In genomic region chr16:87303962-87304521, GRCh38 we compare ENCODE assay signal across 14 cellular contexts. TPM values are rescaled to one million over a fixed set of nuclear protein-coding genes. Genes with fewer than 3 reads are reported as not detected.
DNase-seq lines count a peak whose midpoint lies in the region; ATAC-seq and TF ChIP-seq lines count a peak whose summit lies in the region.
"Had no signal": no experiment of that assay in that cellular context is flagged by ENCODE, and none has a peak within 500 bp of the region (broad histone marks: within the 10 kb centered on the region; RNA-seq: fewer than 3 reads in every experiment).

No MANE protein-coding gene starts in this region.

- H3K36me3 Mint-ChIP-seq in activated CD8-positive, alpha-beta T cell treated with anti-CD3 and anti-CD28 coated beads, Interleukin-2, amount 10 ng/mL, durations not matched to agents 7 days and 5 days (ENCODE audit: low read depth), result peaks cover 10% of the 10 kb centered on the region
- H3K36me3 Mint-ChIP-seq in activated CD8-positive, alpha-beta T cell treated with anti-CD3 and anti-CD28 coated beads for 36 hours (ENCODE audit: low read depth), result peaks cover 6% of the 10 kb centered on the region
- peaks cover 1 to 6% (median 3%) of the 10 kb centered on the region in 3 donors for H3K36me3 Mint-ChIP-seq in CD8-positive, alpha-beta memory T cell

- intact Hi-C loops in activated CD8-positive, alpha-beta T cell treated with anti-CD3 and anti-CD28 coated beads for 36 hours (cut with micrococcal nuclease), result no loop called here
- intact Hi-C loops in OCI-LY7 (cut with micrococcal nuclease; ENCODE audit: unreplicated experiment), result no loop called here
- intact Hi-C loops in mucosa of descending colon (cut with DNase I, micrococcal nuclease), result no loop called here

- H3K4me3 Mint-ChIP-seq in activated CD8-positive, alpha-beta T cell treated with anti-CD3 and anti-CD28 coated beads, Interleukin-2, amount 10 ng/mL, durations not matched to agents 7 days and 5 days, result no peak overlapping the region
- no peak overlapping the region for H3K4me3 Mint-ChIP-seq in activated CD8-positive, alpha-beta T cell treated with anti-CD3 and anti-CD28 coated beads for 36 hours
- peak overlapping the region in 1 of 7 donors; percentile 72 for H3K4me3 Mint-ChIP-seq in CD8-positive, alpha-beta memory T cell
- H3K4me3 Mint-ChIP-seq: CD4-positive, alpha-beta T cell had no signal

- no peaks in the 10 kb centered on the region for H3K27me3 Mint-ChIP-seq in activated CD8-positive, alpha-beta T cell treated with anti-CD3 and anti-CD28 coated beads, Interleukin-2, amount 10 ng/mL, durations not matched to agents 7 days and 5 days (ENCODE audit: low read depth)
- H3K27me3 Mint-ChIP-seq in activated CD8-positive, alpha-beta T cell treated with anti-CD3 and anti-CD28 coated beads for 36 hours, result no peaks in the 10 kb centered on the region
- peaks cover 0 to 2% of the 10 kb centered on the region in 2 donors for H3K27me3 Mint-ChIP-seq in CD8-positive, alpha-beta memory T cell
- H3K27me3 Mint-ChIP-seq: CD4-positive, alpha-beta T cell had no signal

- peaks cover 25% of the 10 kb centered on the region for H3K4me1 Mint-ChIP-seq in activated CD8-positive, alpha-beta T cell treated with anti-CD3 and anti-CD28 coated beads, Interleukin-2, amount 10 ng/mL, durations not matched to agents 7 days and 5 days (ENCODE audit: low read depth)
- peaks cover 9% of the 10 kb centered on the region for H3K4me1 Mint-ChIP-seq in activated CD8-positive, alpha-beta T cell treated with anti-CD3 and anti-CD28 coated beads for 36 hours (ENCODE audit: low read depth)
- no peaks in the 10 kb centered on the region for H3K4me1 Mint-ChIP-seq in CD8-positive, alpha-beta memory T cell

- CTCF ChIA-PET in activated CD8-positive, alpha-beta T cell treated with anti-CD3 and anti-CD28 coated beads, Interleukin-2, amount 10 ng/mL, durations not matched to agents 7 days and 5 days (lab: Charles Lee), result interaction anchor here (0.9 to 3.3 kb wide), 5 partner anchors 12 to 740 kb away, joined by 3 to 12 read pairs (median 5); partner anchors contain the start of gene C16orf95
- CTCF ChIA-PET in activated CD8-positive, alpha-beta T cell treated with anti-CD3 and anti-CD28 coated beads for 36 hours (lab: Charles Lee), result interaction anchor here (1.0 kb wide), 1 partner anchor 332 kb away, joined by 3 read pairs; no protein-coding TSS in a partner anchor
- CTCF ChIA-PET in CD8-positive, alpha-beta memory T cell (lab: Charles Lee), result interaction anchor here (1.5 to 1.6 kb wide), 2 partner anchors 21 to 187 kb away, joined by 3 read pairs; no protein-coding TSS in a partner anchor
- CTCF ChIA-PET in OCI-LY7 (lab: Charles Lee; ENCODE audit: unreplicated experiment), result no interaction called here

- no peaks in the 10 kb centered on the region for H3K9me2 ChIP-seq in OCI-LY7 (ENCODE audit: insufficient read depth, low read length)

- no peaks in the 10 kb centered on the region for H3K9me3 ChIP-seq in CD8-positive, alpha-beta memory T cell (ENCODE audit: low read length)
- H3K9me3 ChIP-seq in OCI-LY7 (ENCODE audit: low read length) (no peaks in the 10 kb centered on the region), mucosa of descending colon (no peaks in the 10 kb centered on the region)

- peaks cover 8% of the 10 kb centered on the region for H3K4me1 ChIP-seq in CD8-positive, alpha-beta memory T cell (ENCODE audit: insufficient read depth, low read length)
- peaks cover 19% of the 10 kb centered on the region for H3K4me1 ChIP-seq in OCI-LY7 (ENCODE audit: insufficient read depth, low read length, poor library complexity, severe bottlenecking)
- H3K4me1 ChIP-seq in mucosa of descending colon (ENCODE audit: low read depth), result peaks cover 4% of the 10 kb centered on the region

- peak overlapping the region; percentile 84 for H3K27ac Mint-ChIP-seq in activated CD8-positive, alpha-beta T cell treated with anti-CD3 and anti-CD28 coated beads, Interleukin-2, amount 10 ng/mL, durations not matched to agents 7 days and 5 days
- no peak overlapping the region for H3K27ac Mint-ChIP-seq in activated CD8-positive, alpha-beta T cell treated with anti-CD3 and anti-CD28 coated beads for 36 hours
- H3K27ac Mint-ChIP-seq in CD8-positive, alpha-beta memory T cell, result no peak overlapping the region
- H3K27ac Mint-ChIP-seq: CD4-positive, alpha-beta T cell had no signal

- no peak for ATAC-seq in activated CD8-positive, alpha-beta T cell treated with anti-CD3 and anti-CD28 coated beads, Interleukin-2, amount 10 ng/mL, durations not matched to agents 7 days and 5 days
- ATAC-seq in activated CD8-positive, alpha-beta T cell treated with anti-CD3 and anti-CD28 coated beads for 36 hours, result no peak
- ATAC-seq in mucosa of descending colon, result peak; percentile 67
- no peak for ATAC-seq in HG03175 (IDR thresholded peaks at IDR 0.05; ENCODE audit: unreplicated experiment)
- ATAC-seq: HCT116 had no signal

- POLR2A ChIA-PET in activated CD8-positive, alpha-beta T cell treated with anti-CD3 and anti-CD28 coated beads, Interleukin-2, amount 10 ng/mL, durations not matched to agents 7 days and 5 days (lab: Charles Lee), result interaction anchor here (3.3 kb wide), 1 partner anchor 13 kb away, joined by 32 read pairs; the partner anchor contains the start of gene C16orf95
- POLR2A ChIA-PET in activated CD8-positive, alpha-beta T cell treated with anti-CD3 and anti-CD28 coated beads for 36 hours (lab: Charles Lee), result interaction anchor here (1.1 kb wide), 2 partner anchors 11 to 12 kb away, joined by 3 to 4 read pairs; no protein-coding TSS in a partner anchor
- POLR2A ChIA-PET in CD8-positive, alpha-beta memory T cell (lab: Charles Lee), result no interaction called here
- POLR2A ChIA-PET in OCI-LY7 (lab: Charles Lee), result interaction anchor here (0.7 kb wide), 1 partner anchor 12 kb away, joined by 3 read pairs; no protein-coding TSS in a partner anchor

- no peaks in the 10 kb centered on the region for H3K9me3 Mint-ChIP-seq in activated CD8-positive, alpha-beta T cell treated with anti-CD3 and anti-CD28 coated beads, Interleukin-2, amount 10 ng/mL, durations not matched to agents 7 days and 5 days (ENCODE audit: insufficient read depth)
- peaks cover 2% of the 10 kb centered on the region for H3K9me3 Mint-ChIP-seq in activated CD8-positive, alpha-beta T cell treated with anti-CD3 and anti-CD28 coated beads for 36 hours
- H3K9me3 Mint-ChIP-seq in CD8-positive, alpha-beta memory T cell, result peaks cover 0 to 3% (median 0%) of the 10 kb centered on the region in 5 donors

- H3K4me3 ChIP-seq in CD8-positive, alpha-beta memory T cell (ENCODE audit: low read length), result no peak overlapping the region
- H3K4me3 ChIP-seq in OCI-LY7 (ENCODE audit: low read depth, low read length, poor library complexity, severe bottlenecking), result no peak overlapping the region
- no peak overlapping the region for H3K4me3 ChIP-seq in mucosa of descending colon
- H3K4me3 ChIP-seq: GM23248 had no signal

- BruUV-seq in OCI-LY7 (replicated peaks; lab: Mats Ljungman, UMichigan), result no TSS peak

- no peaks in the 10 kb centered on the region for H4K20me1 ChIP-seq in OCI-LY7 (ENCODE audit: insufficient read depth, low read length)

- 0 out of 2 replicates have a peak overlapping the region, but pooled peaks have one; percentile 17 for H2AFZ ChIP-seq in OCI-LY7 (ENCODE audit: low read length)
- H2AFZ ChIP-seq: GM23248 had no signal

- no peaks in the 10 kb centered on the region for H3K79me2 ChIP-seq in OCI-LY7 (ENCODE audit: insufficient read depth, low read depth, low read length)

- H3K27me3 ChIP-seq in CD8-positive, alpha-beta memory T cell (ENCODE audit: insufficient read depth, low read length, poor library complexity, severe bottlenecking), result no peaks in the 10 kb centered on the region

- DNase-seq in activated CD8-positive, alpha-beta T cell treated with anti-CD3 and anti-CD28 coated beads, Interleukin-2, amount 10 ng/mL, durations not matched to agents 7 days and 5 days, result no peak
- DNase-seq in activated CD8-positive, alpha-beta T cell treated with anti-CD3 and anti-CD28 coated beads for 36 hours, result no peak
- DNase-seq in CD8-positive, alpha-beta memory T cell, result no peak
- no peak for DNase-seq in OCI-LY7 (ENCODE audit: low spot score)
- DNase-seq in mucosa of descending colon, result no peak
- DNase-seq in mesenteric fat pad (ENCODE audit: low spot score), result no peak
- DNase-seq: CD4-positive, alpha-beta T cell; GM23248; NCI-H1092; NCI-H2227 treated with DMSO at 0.1 percent for 48 hours; NCI-H526; RPMI8226 had no signal

- peak overlapping the region; percentile 42; the same call in 1 of the 2 replicates for H3K4me2 ChIP-seq in OCI-LY7 (ENCODE audit: low read length)

- no peak for TF ChIP-seq CTCF in activated CD8-positive, alpha-beta T cell treated with anti-CD3 and anti-CD28 coated beads for 36 hours (IDR thresholded peaks at IDR 0.05)
- TF ChIP-seq CTCF in OCI-LY7 (conservative IDR thresholded peaks at IDR 0.05; ENCODE audit: low read length) (no peak), mucosa of descending colon (IDR thresholded peaks at IDR 0.05) (no peak)

- no peaks in the 10 kb centered on the region for H3K36me3 ChIP-seq in CD8-positive, alpha-beta memory T cell (ENCODE audit: insufficient read depth, low read length)
- H3K36me3 ChIP-seq in OCI-LY7 (ENCODE audit: insufficient read depth, low read length), result no peaks in the 10 kb centered on the region; the same call in 1 of the 2 replicates
- H3K36me3 ChIP-seq in mucosa of descending colon (ENCODE audit: low read depth), result no peaks in the 10 kb centered on the region

- H3K27ac ChIP-seq in CD8-positive, alpha-beta memory T cell (ENCODE audit: low read depth, low read length), result peak overlapping the region; percentile 9
- H3K27ac ChIP-seq in OCI-LY7 (ENCODE audit: low read depth, low read length, poor library complexity, severe bottlenecking), result peak overlapping the region; percentile 26
- H3K27ac ChIP-seq: GM23248 had no signal

RNA-seq across cellular contexts. Expression of gene C16orf95, which starts 13.2 kb away (rescaled TPM):
- 1 to 10 TPM; 7.2 to 9.4 TPM for total RNA-seq in activated CD8-positive, alpha-beta T cell treated with anti-CD3 and anti-CD28 coated beads, Interleukin-2, amount 10 ng/mL, durations not matched to agents 7 days and 5 days
- total RNA-seq in activated CD8-positive, alpha-beta T cell treated with anti-CD3 and anti-CD28 coated beads for 36 hours, result 10 to 100 TPM; 11.5 to 13.6 TPM
- 1 to 10 TPM; 7.5 to 8.4 TPM for total RNA-seq in CD8-positive, alpha-beta memory T cell
- 2.5 TPM for polyA plus RNA-seq in CD8-positive, alpha-beta memory T cell
- total RNA-seq in OCI-LY7 (2014; rRNA removed; shearing (Covaris generic)), result 4.2 and 8.5 TPM in 2 replicates
- 22.1 and 25.0 TPM in 2 replicates for total RNA-seq in OCI-LY7 (2022)
- total RNA-seq in mucosa of descending colon, result 1 to 10 TPM; 2.5 to 4.2 (median 3.0) TPM
- total RNA-seq in mesenteric fat pad, result 5.3 TPM
